ENCODE assay signal across 8 cellular contexts in the genomic region with DNA sequence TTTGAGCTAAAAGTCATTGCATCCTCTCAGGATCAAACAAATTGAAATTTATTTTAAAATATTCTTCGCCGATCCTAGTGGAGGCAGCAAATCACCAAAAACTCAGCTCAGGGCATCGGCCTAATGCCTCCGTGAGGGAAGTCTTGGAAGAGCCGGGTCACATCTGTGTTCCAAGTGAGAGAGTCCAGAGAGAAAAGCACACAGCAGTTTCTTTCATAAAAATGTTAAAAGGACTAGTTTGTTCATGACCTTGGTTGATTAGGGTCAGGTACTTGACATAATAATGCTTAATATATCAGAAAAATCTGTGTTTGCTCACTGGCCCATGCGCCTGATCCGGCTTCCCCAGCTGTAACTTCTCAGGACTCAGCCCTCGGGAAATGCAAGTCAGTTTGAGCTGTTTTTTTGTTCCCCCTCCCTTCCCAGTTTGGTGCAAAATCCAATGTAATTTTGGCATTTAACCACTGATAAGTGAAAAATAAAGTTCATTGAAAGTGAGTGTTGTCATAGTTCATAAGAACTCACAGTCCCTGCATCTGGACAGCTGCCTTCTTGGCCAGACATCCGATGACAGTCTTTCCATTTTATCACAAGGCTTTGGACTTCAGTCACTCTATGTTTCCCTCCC.
DNase-seq lines count a peak whose midpoint lies in the region; ATAC-seq, FAIRE-seq and TF ChIP-seq lines count a peak whose summit lies in the region.

No MANE protein-coding gene starts in this region.

- DNase-seq in brain microvascular endothelial cell (no peak), cerebellum (ENCODE audit: low spot score) (no peak)
- DNase-seq in activated CD4-positive, alpha-beta T cell treated with anti-CD3 and anti-CD28 coated beads, Interleukin-2, amount 50 U/mL, for 4 hours: no peak

- no peaks in the 10 kb centered on the region for H3K27me3 ChIP-seq in brain microvascular endothelial cell (replicated peaks)
- H3K27me3 ChIP-seq in skeletal muscle tissue (ENCODE audit: control insufficient read depth in 3 of 3, insufficient read depth in 3 of 3, low read length in 3 of 3): no peaks in the 10 kb centered on the region

- H3K9me3 ChIP-seq in HEK293 (ENCODE audit: control insufficient read depth, insufficient read depth, low read depth, low read length) (no peaks in the 10 kb centered on the region), skeletal muscle tissue (ENCODE audit: control insufficient read depth in 3 of 3, low read length in 3 of 3) (no peaks in the 10 kb centered on the region)

- no peak overlapping the region for H3K4me3 ChIP-seq in HEK293 (ENCODE audit: low read depth, low read length)
- H3K4me3 ChIP-seq in brain microvascular endothelial cell (ENCODE audit: low read depth, low read length): no peak overlapping the region
- no peak overlapping the region for H3K4me3 ChIP-seq in skeletal muscle tissue (ENCODE audit: low read length in 3 of 3)

- H3K4me1 ChIP-seq in HEK293 (ENCODE audit: control insufficient read depth, insufficient read depth, low read length): peaks cover 14% of the 10 kb centered on the region
- H3K4me1 ChIP-seq in skeletal muscle tissue (ENCODE audit: control insufficient read depth in 3 of 3, insufficient read depth in 3 of 3, low read length in 3 of 3): peaks cover 16 to 32% (median 30%) of the 10 kb centered on the region in 3 donors

- peak; percentile 13; the same call in 1 of the 2 replicates for TF ChIP-seq CTCF in HEK293 (tag by site-specific recombination; IDR thresholded peaks at IDR 0.05)
- TF ChIP-seq CTCF in brain microvascular endothelial cell (IDR thresholded peaks at IDR 0.05; ENCODE audit: low read depth, low read length, missing control alignments): peak; percentile 21

- H3K27ac ChIP-seq in HEK293 (ENCODE audit: extremely low read depth, low read depth, low read length) (no peak overlapping the region), brain microvascular endothelial cell (no peak overlapping the region), skeletal muscle tissue (ENCODE audit: low read depth, low read length) (peak overlapping the region; percentile 41)

- FAIRE-seq in islet of Langerhans (lab: Jason Lieb, UNC): peak; percentile 56

- H3K9ac ChIP-seq in skeletal muscle tissue (ENCODE audit: low read depth in 1 of 3, low read length in 3 of 3): peak overlapping the region in 1 of 3 donors; percentile 25

- POLR2A ChIA-PET in HEK293 (lab: Yijun Ruan, JAX): interaction anchor here (0.9 kb wide), 1 partner anchor 75 kb away, joined by 10 read pairs; no protein-coding TSS in a partner anchor

- CTCF ChIA-PET in HEK293 (lab: Yijun Ruan, JAX): interaction anchor here (0.6 to 0.7 kb wide), 5 partner anchors 11 to 727 kb away, joined by 3 read pairs; no protein-coding TSS in a partner anchor

- H3K36me3 ChIP-seq in HEK293 (ENCODE audit: control insufficient read depth in 2 of 2, insufficient read depth in 1 of 2, low read length in 2 of 2) (no peaks in the 10 kb centered on the region), brain microvascular endothelial cell (replicated peaks) (no peaks in the 10 kb centered on the region), skeletal muscle tissue (ENCODE audit: control insufficient read depth in 3 of 3, insufficient read depth in 3 of 3, low read length in 3 of 3) (no peaks in the 10 kb centered on the region)

- in situ Hi-C loops in brain microvascular endothelial cell (cut with HindIII; ENCODE audit: low pct_ligation_motif_present, low sequenced_read_pairs): no loop called here

- no peak for ATAC-seq in GM21360 (IDR thresholded peaks at IDR 0.05; ENCODE audit: unreplicated experiment)
- no peak for ATAC-seq in GM19397 (IDR thresholded peaks at IDR 0.05; ENCODE audit: unreplicated experiment)

TF ChIP-seq in HEK293, 187 proteins besides CTCF, POLR2A, EP300 and RAD21:
- TF ChIP-seq, protein P1, sequence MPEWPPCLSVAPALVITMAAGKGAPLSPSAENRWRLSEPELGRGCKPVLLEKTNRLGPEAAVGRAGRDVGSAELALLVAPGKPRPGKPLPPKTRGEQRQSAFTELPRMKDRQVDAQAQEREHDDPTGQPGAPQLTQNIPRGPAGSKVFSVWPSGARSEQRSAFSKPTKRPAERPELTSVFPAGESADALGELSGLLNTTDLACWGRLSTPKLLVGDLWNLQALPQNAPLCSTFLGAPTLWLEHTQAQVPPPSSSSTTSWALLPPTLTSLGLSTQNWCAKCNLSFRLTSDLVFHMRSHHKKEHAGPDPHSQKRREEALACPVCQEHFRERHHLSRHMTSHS (tag by site-specific recombination; IDR thresholded peaks at IDR 0.05): no peak
TF ChIP-seq in HEK293: peak in this region for 0.
